ENCODE assay signal across 17 cellular contexts in genomic region chr20:10172998-10173655, GRCh38. TPM values are rescaled to one million over a fixed set of nuclear protein-coding genes. Genes with fewer than 3 reads are reported as not detected.
DNase-seq lines count a peak whose midpoint lies in the region; FAIRE-seq and TF ChIP-seq lines count a peak whose summit lies in the region.
"Had no signal": no experiment of that assay in that cellular context is flagged by ENCODE, and none has a peak within 500 bp of the region (broad histone marks: within the 10 kb centered on the region; RNA-seq: fewer than 3 reads in every experiment).

No MANE protein-coding gene starts in this region.

- BruUV-seq in PC-9 (replicated peaks; lab: Mats Ljungman, UMichigan) (no TSS peak), endothelial cell of umbilical vein (replicated peaks; lab: Mats Ljungman, UMichigan) (no TSS peak)

- POLR2A ChIA-PET in PC-9 (lab: Charles Lee; ENCODE audit: unreplicated experiment) (no interaction called here), endothelial cell of umbilical vein (lab: Charles Lee) (no interaction called here)

- no peaks in the 10 kb centered on the region for H3K9me1 ChIP-seq in endothelial cell of umbilical vein (replicated peaks; ENCODE audit: control insufficient read depth, extremely low read depth, insufficient read depth, low read length)

- H3K36me3 ChIP-seq in PC-9 (ENCODE audit: low read depth) (no peaks in the 10 kb centered on the region), endothelial cell of umbilical vein (ENCODE audit: control insufficient read depth in 2 of 2, extremely low read depth in 1 of 2, insufficient read depth in 2 of 2, low read length in 2 of 2) (no peaks in the 10 kb centered on the region), smooth muscle cell (ENCODE audit: low read depth) (no peaks in the 10 kb centered on the region)
- H3K36me3 ChIP-seq: SJCRH30, tibial artery had no signal

- H3K9me3 ChIP-seq in PC-9 (ENCODE audit: insufficient read depth, low read depth) (no peaks in the 10 kb centered on the region), endothelial cell of umbilical vein (replicated peaks; ENCODE audit: control insufficient read depth, insufficient read depth, low read length) (no peaks in the 10 kb centered on the region), smooth muscle cell (replicated peaks; ENCODE audit: low read depth) (no peaks in the 10 kb centered on the region)
- H3K9me3 ChIP-seq: SJCRH30, tibial artery had no signal

- 0 out of 2 replicates have a peak, but pooled peaks cover 2% of the 10 kb centered on the region for H3K27me3 ChIP-seq in PC-9 (ENCODE audit: insufficient read depth, low read depth)
- peaks cover 12 to 13% of the 10 kb centered on the region in 2 experiments for H3K27me3 ChIP-seq in endothelial cell of umbilical vein (ENCODE audit: control insufficient read depth in 2 of 2, insufficient read depth in 2 of 2, low read length in 2 of 2)
- no peaks in the 10 kb centered on the region for H3K27me3 ChIP-seq in smooth muscle cell (ENCODE audit: low read depth)
- H3K27me3 ChIP-seq: tibial artery had no signal

- peaks cover 10% of the 10 kb centered on the region for H3K4me1 ChIP-seq in PC-9 (replicated peaks; ENCODE audit: insufficient read depth)
- H3K4me1 ChIP-seq in endothelial cell of umbilical vein (ENCODE audit: control insufficient read depth, extremely low read depth, insufficient read depth, low read length), result peaks cover 7% of the 10 kb centered on the region
- no peaks in the 10 kb centered on the region for H3K4me1 ChIP-seq in smooth muscle cell (ENCODE audit: low read depth)
- H3K4me1 ChIP-seq: SJCRH30 had no signal

- DNase-seq in DMS53 (lab: John Stamatoyannopoulos, UW) (peak; percentile 10), DMS53 treated with DMSO at 0.1 percent for 48 hours (lab: John Stamatoyannopoulos, UW; ENCODE audit: unreplicated experiment) (no peak), PC-9 (no peak), endothelial cell of umbilical vein (ENCODE audit: low read depth, low spot score) (no peak), smooth muscle cell (lab: John Stamatoyannopoulos, UW; ENCODE audit: unreplicated experiment) (no peak), GM19238 (ENCODE audit: insufficient read length, low spot score) (no peak), foreskin fibroblast (no peak), GM10266 (ENCODE audit: extremely low spot score) (no peak)
- DNase-seq: islet precursor cell; midbrain; stimulated activated CD4-positive, alpha-beta T cell treated with anti-CD3 and anti-CD28 coated beads, Interleukin-1b, Interleukin-23, amount 100 ng/mL, for 48 hours had no signal

- dilution Hi-C loops in endothelial cell of umbilical vein (cut with MboI; ENCODE audit: extremely low pct_ligation_motif_present, low sequenced_read_pairs), result no loop called here

- H3K79me2 ChIP-seq in PC-9 (ENCODE audit: low read depth) (no peaks in the 10 kb centered on the region), endothelial cell of umbilical vein (ENCODE audit: control insufficient read depth, insufficient read depth, low read length) (no peaks in the 10 kb centered on the region), smooth muscle cell (ENCODE audit: low read depth) (no peaks in the 10 kb centered on the region)

- 90% methylated on average over 16 of the region's 16 CpGs for WGBS in smooth muscle cell (ENCODE audit: low lambda C conversion rate)

- H3K27ac ChIP-seq in PC-9, result no peak overlapping the region
- no peak overlapping the region for H3K27ac ChIP-seq in endothelial cell of umbilical vein (ENCODE audit: insufficient read depth, low read depth, low read length)
- no peak overlapping the region for H3K27ac ChIP-seq in smooth muscle cell (ENCODE audit: low read depth)
- H3K27ac ChIP-seq: 22Rv1, SJCRH30 had no signal

- CTCF ChIA-PET in PC-9 (lab: Charles Lee), result no interaction called here
- CTCF ChIA-PET in endothelial cell of umbilical vein (lab: Charles Lee), result no interaction called here

- no peaks in the 10 kb centered on the region for H4K20me1 ChIP-seq in PC-9 (ENCODE audit: insufficient read depth)
- no peaks in the 10 kb centered on the region for H4K20me1 ChIP-seq in endothelial cell of umbilical vein (replicated peaks; ENCODE audit: control insufficient read depth, extremely low read depth, insufficient read depth, low read length)
- no peaks in the 10 kb centered on the region for H4K20me1 ChIP-seq in smooth muscle cell (ENCODE audit: low read depth)

- TF ChIP-seq CTCF in PC-9 (conservative IDR thresholded peaks at IDR 0.05) (no peak), endothelial cell of umbilical vein (IDR thresholded peaks at IDR 0.05; ENCODE audit: extremely low read depth in 1 of 2, insufficient read depth in 1 of 2, low read depth in 1 of 2, low read length in 2 of 2) (no peak), smooth muscle cell (IDR thresholded peaks at IDR 0.05; ENCODE audit: borderline replicate concordance, insufficient read depth, poor library complexity, severe bottlenecking) (no peak), foreskin fibroblast (IDR thresholded peaks at IDR 0.05; ENCODE audit: low read depth, low read length) (no peak), GM10266 (IDR thresholded peaks at IDR 0.05; ENCODE audit: control insufficient read depth, insufficient read depth, low read depth, missing control alignments) (no peak)

- no peaks in the 10 kb centered on the region for H3K9me2 ChIP-seq in PC-9 (ENCODE audit: insufficient read depth)

- no peak for TF ChIP-seq POLR2A in endothelial cell of umbilical vein (IDR thresholded peaks at IDR 0.05; ENCODE audit: low read depth, low read length)

- H3K4me2 ChIP-seq in PC-9, result peak overlapping the region; percentile 93
- H3K4me2 ChIP-seq in endothelial cell of umbilical vein (ENCODE audit: insufficient read depth, low read length), result peak overlapping the region; percentile 93
- H3K4me2 ChIP-seq in smooth muscle cell, result peak overlapping the region; percentile 87

- H2AFZ ChIP-seq in PC-9, result peak overlapping the region; percentile 97; the same call in 1 of the 2 replicates
- H2AFZ ChIP-seq in endothelial cell of umbilical vein (ENCODE audit: low read depth, low read length), result no peak overlapping the region
- no peak overlapping the region for H2AFZ ChIP-seq in smooth muscle cell (ENCODE audit: low read depth)

- peak overlapping the region; percentile 69; the same call in 1 of the 2 replicates for H3K4me3 ChIP-seq in PC-9
- no peak overlapping the region for H3K4me3 ChIP-seq in endothelial cell of umbilical vein (replicated peaks in 1 of 3; ENCODE audit: insufficient read depth in 1 of 3, low read depth in 1 of 3, low read length in 3 of 3)
- peak overlapping the region; percentile 55 for H3K4me3 ChIP-seq in smooth muscle cell
- H3K4me3 ChIP-seq in foreskin fibroblast (ENCODE audit: low read depth in 1 of 2, low read length in 2 of 2), result no peak overlapping the region

- no peak for FAIRE-seq in endothelial cell of umbilical vein (lab: Jason Lieb, UNC)
- FAIRE-seq: bronchial epithelial cell, GM18507 had no signal

- no peaks in the 10 kb centered on the region; the same call in 1 of the 2 replicates for H3F3A ChIP-seq in PC-9 (ENCODE audit: insufficient read depth, low read depth)
- H3F3A ChIP-seq in smooth muscle cell (ENCODE audit: low read depth), result no peaks in the 10 kb centered on the region

- intact Hi-C loops in PC-9 (cut with micrococcal nuclease; ENCODE audit: unreplicated experiment) (no loop called here), endothelial cell of umbilical vein (cut with micrococcal nuclease) (loop anchor here (2.0 kb wide), 1 partner anchor 186 kb away; no protein-coding TSS in a partner anchor)

- H3K9ac ChIP-seq in endothelial cell of umbilical vein (replicated peaks; ENCODE audit: extremely low read depth, insufficient read depth, low read length) (no peak overlapping the region), smooth muscle cell (ENCODE audit: low read depth) (no peak overlapping the region)

TF ChIP-seq in endothelial cell of umbilical vein, 7 proteins besides CTCF, POLR2A, EP300 and RAD21:
- no peak for TF ChIP-seq JUN (IDR thresholded peaks at IDR 0.05; ENCODE audit: borderline replicate concordance, insufficient read depth, insufficient read length, low read depth)
- TF ChIP-seq POLR2AphosphoS5 (IDR thresholded peaks at IDR 0.05; ENCODE audit: insufficient read depth, low read depth, low read length), result no peak
- no peak for TF ChIP-seq EZH2 (IDR thresholded peaks at IDR 0.05; ENCODE audit: borderline replicate concordance, low read depth, low read length, severe bottlenecking)
- TF ChIP-seq, protein P1, sequence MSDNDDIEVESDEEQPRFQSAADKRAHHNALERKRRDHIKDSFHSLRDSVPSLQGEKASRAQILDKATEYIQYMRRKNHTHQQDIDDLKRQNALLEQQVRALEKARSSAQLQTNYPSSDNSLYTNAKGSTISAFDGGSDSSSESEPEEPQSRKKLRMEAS (IDR thresholded peaks at IDR 0.05; ENCODE audit: insufficient read depth, insufficient read length), result no peak
- no peak for TF ChIP-seq GATA2 (IDR thresholded peaks at IDR 0.05; ENCODE audit: insufficient read depth, insufficient read length, low read depth, low read length)
- TF ChIP-seq FOS (IDR thresholded peaks at IDR 0.05; ENCODE audit: borderline replicate concordance, insufficient read depth, low read length), result no peak
- no peak for TF ChIP-seq MYC (IDR thresholded peaks at IDR 0.05; ENCODE audit: low read depth, low read length)
TF ChIP-seq in endothelial cell of umbilical vein: peak in this region for 0.

RNA-seq across cellular contexts. Expression of gene SNAP25, which starts 45.5 kb away (rescaled TPM):
- total RNA-seq in PC-9 (2021) (not detected in 2 replicates), endothelial cell of umbilical vein (2.2 and 4.4 TPM in 2 replicates), smooth muscle cell (4.9 and 7.9 TPM in 2 replicates)
- polyA plus RNA-seq in endothelial cell of umbilical vein (3.8 and 3.9 TPM in 2 replicates), smooth muscle cell (5.2 and 5.4 TPM in 2 replicates)
- 2.4 and 3.4 TPM in 2 replicates for polyA plus RNA-seq in endothelial cell of umbilical vein (2011; cell fraction: cytosol; rRNA removed)
- polyA plus RNA-seq in endothelial cell of umbilical vein (2011; cell fraction: nucleus; rRNA removed), result 18.3 and 23.9 TPM in 2 replicates
- polyA plus RNA-seq in endothelial cell of umbilical vein (2012), result 0.83 and 1.4 TPM in 2 replicates
- polyA minus RNA-seq in endothelial cell of umbilical vein, result 3.4 and 3.7 TPM in 2 replicates
- polyA minus RNA-seq in endothelial cell of umbilical vein (2011; cell fraction: cytosol; rRNA and poly(A)+ RNA removed), result 2.4 TPM
- polyA minus RNA-seq in endothelial cell of umbilical vein (2011; cell fraction: nucleus; rRNA and poly(A)+ RNA removed), result 14.1 and 15.1 TPM in 2 replicates
- total RNA-seq: bronchial epithelial cell, pulmonary artery endothelial cell, SJCRH30 had no signal

Comparison
In these comparisons a context has a peak if more than half of its experiments do, and no peak if none do; other contexts are left out.
1. H3K4me3 ChIP-seq: peak in PC-9 (single experiment) and smooth muscle cell (single experiment); none in endothelial cell of umbilical vein (0 of 3) and foreskin fibroblast (0 of 2).
2. Peak in every context shown above with its lines, with median percentiles within 50 percentile points of each other: H3K4me2 ChIP-seq.